Comparison of ENCODE assay signal across 19 cellular contexts in genomic region chr3:175433026-175433668, GRCh38.
DNase-seq lines count a peak whose midpoint lies in the region; ATAC-seq, FAIRE-seq and TF ChIP-seq lines count a peak whose summit lies in the region.
"Had no signal": no experiment of that assay in that cellular context is flagged by ENCODE, and none has a peak within 500 bp of the region (broad histone marks: within the 10 kb centered on the region; RNA-seq: fewer than 3 reads in every experiment).

No MANE protein-coding gene starts in this region.

- no peak for TF ChIP-seq CTCF in IMR-90 (conservative IDR thresholded peaks at IDR 0.05; ENCODE audit: low read depth, low read length)
- TF ChIP-seq CTCF in cardiac fibroblast (IDR thresholded peaks at IDR 0.05; ENCODE audit: low read depth, low read length), result no peak
- TF ChIP-seq CTCF in nephron progenitor cell (IDR thresholded peaks at IDR 0.05), result no peak

- no peaks in the 10 kb centered on the region for H3K79me1 ChIP-seq in IMR-90 (ENCODE audit: low read depth in 1 of 2, low read length in 2 of 2)

- no peaks in the 10 kb centered on the region for H3K9me3 Mint-ChIP-seq in nephron progenitor cell
- H3K9me3 Mint-ChIP-seq: activated naive CD8-positive, alpha-beta T cell treated with anti-CD3 and anti-CD28 coated beads, Interleukin-2, amount 10 ng/mL, durations not matched to agents 7 days and 5 days had no signal

- TSS peak; percentile 58 for BruUV-seq in IMR-90 (replicated peaks; lab: Mats Ljungman, UMichigan)

- in situ Hi-C loops in IMR-90 (cut with MboI; ENCODE audit: low sequenced_read_pairs), result no loop called here

- H2BK120ac ChIP-seq in IMR-90 (ENCODE audit: low read depth, low read length), result peak overlapping the region; percentile 94

- peak; percentile 74 for ATAC-seq in IMR-90 (ENCODE audit: low read depth)
- no peak for ATAC-seq in GM18519 (IDR thresholded peaks at IDR 0.05; ENCODE audit: low FRiP score, unreplicated experiment)
- ATAC-seq: left lung; naive thymus-derived CD4-positive, alpha-beta T cell; right lobe of liver had no signal

- H2AFZ ChIP-seq in IMR-90 (replicated peaks; ENCODE audit: low read length, poor library complexity), result no peak overlapping the region

- no peaks in the 10 kb centered on the region for H3K4me1 Mint-ChIP-seq in nephron progenitor cell
- H3K4me1 Mint-ChIP-seq: activated naive CD8-positive, alpha-beta T cell treated with anti-CD3 and anti-CD28 coated beads, Interleukin-2, amount 10 ng/mL, durations not matched to agents 7 days and 5 days; CD14-positive monocyte; IgD-negative memory B cell; naive thymus-derived CD4-positive, alpha-beta T cell had no signal

- peak overlapping the region; percentile 92 for H3K23ac ChIP-seq in IMR-90 (ENCODE audit: low read depth, low read length)

- DNase-seq in AG08396 (ENCODE audit: low spot score) (peak; percentile 15), IMR-90 (peak; percentile 93), cardiac fibroblast (ENCODE audit: low read depth in 2 of 2) (peak; percentile 72 to 75), nephron progenitor cell (no peak), GM12891 (ENCODE audit: insufficient read length, low spot score) (no peak), C1 segment of cervical spinal cord (lab: John Stamatoyannopoulos, UW) (no peak), midbrain (lab: John Stamatoyannopoulos, UW) (no peak)
- DNase-seq: activated CD4-positive, alpha-beta T cell treated with anti-CD3 and anti-CD28 coated beads, Interleukin-2, amount 50 U/mL, for 1 hour; activated naive CD8-positive, alpha-beta T cell treated with anti-CD3 and anti-CD28 coated beads, Interleukin-2, amount 10 ng/mL, durations not matched to agents 7 days and 5 days; activated T-cell treated with anti-CD3 and anti-CD28 coated beads, Interleukin-2, amount 50 U/mL, for 48 hours; colonic mucosa; left lung; naive thymus-derived CD4-positive, alpha-beta T cell; right lobe of liver; stimulated activated naive CD4-positive, alpha-beta T cell had no signal

- peak overlapping the region; percentile 91 for H4K91ac ChIP-seq in IMR-90 (ENCODE audit: insufficient read depth, low read depth, low read length)

- no peaks in the 10 kb centered on the region for H3K9me3 ChIP-seq in IMR-90 (ENCODE audit: control insufficient read depth, insufficient read depth, low read length)
- H3K9me3 ChIP-seq: colonic mucosa, right lobe of liver, SJSA1 had no signal

- H3K4me3 Mint-ChIP-seq in nephron progenitor cell, result no peak overlapping the region
- H3K4me3 Mint-ChIP-seq: activated naive CD8-positive, alpha-beta T cell treated with anti-CD3 and anti-CD28 coated beads, Interleukin-2, amount 10 ng/mL, durations not matched to agents 7 days and 5 days; CD14-positive monocyte; IgD-negative memory B cell; naive thymus-derived CD4-positive, alpha-beta T cell had no signal

- CTCF ChIA-PET in IMR-90 (lab: Yijun Ruan, JAX), result interaction anchor here (0.5 kb wide), 2 partner anchors 11 to 554 kb away, joined by 3 read pairs; no protein-coding TSS in a partner anchor

- H3K18ac ChIP-seq in IMR-90 (ENCODE audit: low read depth, low read length), result peak overlapping the region; percentile 98

- peak overlapping the region; percentile 94 for H3K56ac ChIP-seq in IMR-90 (ENCODE audit: extremely low read depth, insufficient read depth, low read length)

- H2AK5ac ChIP-seq in IMR-90 (ENCODE audit: low read depth, low read length), result peak overlapping the region; percentile 79; the same call in 1 of the 2 replicates

- peak overlapping the region; percentile 97 for H2BK20ac ChIP-seq in IMR-90 (ENCODE audit: low read depth, low read length)

- no peaks in the 10 kb centered on the region for H3K36me3 Mint-ChIP-seq in nephron progenitor cell (ENCODE audit: low read depth)
- H3K36me3 Mint-ChIP-seq: activated naive CD8-positive, alpha-beta T cell treated with anti-CD3 and anti-CD28 coated beads, Interleukin-2, amount 10 ng/mL, durations not matched to agents 7 days and 5 days; CD14-positive monocyte; IgD-negative memory B cell; naive thymus-derived CD4-positive, alpha-beta T cell had no signal

- H4K5ac ChIP-seq in IMR-90 (ENCODE audit: low read depth, low read length), result peak overlapping the region; percentile 93

- H3K4me2 ChIP-seq in IMR-90 (ENCODE audit: low read depth, low read length), result peak overlapping the region; percentile 90; the same call in 1 of the 2 replicates

- H3K27ac ChIP-seq in IMR-90 (ENCODE audit: insufficient read depth, low read length), result peak overlapping the region; percentile 86
- H3K27ac ChIP-seq: colonic mucosa, left lung, right lobe of liver, SJSA1 had no signal

- H2BK5ac ChIP-seq in IMR-90 (ENCODE audit: low read depth, low read length, poor library complexity, severe bottlenecking), result peak overlapping the region; percentile 97

- no peak for FAIRE-seq in GM12891 (lab: Jason Lieb, UNC)

- dilution Hi-C loops in IMR-90 (cut with HindIII; ENCODE audit: low sequenced_read_pairs, unreplicated experiment), result no loop called here

- peak overlapping the region; percentile 2 for H3K27ac Mint-ChIP-seq in nephron progenitor cell
- H3K27ac Mint-ChIP-seq: activated naive CD8-positive, alpha-beta T cell treated with anti-CD3 and anti-CD28 coated beads, Interleukin-2, amount 10 ng/mL, durations not matched to agents 7 days and 5 days; CD14-positive monocyte; IgD-negative memory B cell; naive thymus-derived CD4-positive, alpha-beta T cell had no signal

- peak overlapping the region; percentile 66 to 90 for H4K8ac ChIP-seq in IMR-90 (ENCODE audit: low read depth in 2 of 2, low read length in 2 of 2)

- WGBS in IMR-90 (ENCODE audit: extremely low coverage in 2 of 2, insufficient read length in 1 of 2), 2 experiments, result no CpG with 5 or more reads among the region's 5 CpGs

- no peaks in the 10 kb centered on the region for H3K27me3 ChIP-seq in IMR-90 (ENCODE audit: control insufficient read depth, insufficient read depth, low read length)
- H3K27me3 ChIP-seq: colonic mucosa, left lung, right lobe of liver, SJSA1 had no signal

- 0 out of 2 replicates have a peak overlapping the region, but pooled peaks have one; percentile 53 for H3K9ac ChIP-seq in IMR-90 (ENCODE audit: low read depth, low read length)

- no peaks in the 10 kb centered on the region for H3K9me1 ChIP-seq in IMR-90 (ENCODE audit: insufficient read depth, low read length)

- H3K4me3 ChIP-seq in IMR-90 (ENCODE audit: insufficient read depth, low read depth, low read length) (peak overlapping the region; percentile 25; the same call in 1 of the 2 replicates), cardiac fibroblast (replicated peaks in 1 of 2; ENCODE audit: low read depth in 2 of 2, low read length in 2 of 2) (no peak overlapping the region)
- H3K4me3 ChIP-seq: colonic mucosa, left lung, right lobe of liver, SJSA1 had no signal

- peak overlapping the region; percentile 85; the same call in 2 of the 3 replicates for H2BK15ac ChIP-seq in IMR-90 (ENCODE audit: low read depth, low read length)

- H3K27me3 Mint-ChIP-seq in nephron progenitor cell (ENCODE audit: low read depth, poor library complexity), result no peaks in the 10 kb centered on the region
- H3K27me3 Mint-ChIP-seq: activated naive CD8-positive, alpha-beta T cell treated with anti-CD3 and anti-CD28 coated beads, Interleukin-2, amount 10 ng/mL, durations not matched to agents 7 days and 5 days; IgD-negative memory B cell; naive thymus-derived CD4-positive, alpha-beta T cell had no signal

- intact Hi-C loops in IMR-90 (cut with micrococcal nuclease), result loop anchor here (1.0 to 10.0 kb wide), 4 partner anchors 34 to 991 kb away; no protein-coding TSS in a partner anchor

- H3K4me1 ChIP-seq in IMR-90 (ENCODE audit: control insufficient read depth, insufficient read depth, low read length), result peaks cover 7% of the 10 kb centered on the region; the same call in 1 of the 2 replicates
- H3K4me1 ChIP-seq: colonic mucosa, left lung had no signal

- no peak for TF ChIP-seq RAD21 in IMR-90 (IDR thresholded peaks at IDR 0.05; ENCODE audit: low read length)

- H3K36me3 ChIP-seq in IMR-90 (ENCODE audit: control insufficient read depth, insufficient read depth, low read length), result no peaks in the 10 kb centered on the region
- H3K36me3 ChIP-seq: colonic mucosa, left lung, right lobe of liver, SJSA1 had no signal

- peak overlapping the region; percentile 95 for H3K4ac ChIP-seq in IMR-90 (ENCODE audit: low read depth, low read length)

- peak overlapping the region; percentile 86 for H3K14ac ChIP-seq in IMR-90 (replicated peaks; ENCODE audit: low read depth, low read length)

- POLR2A ChIA-PET in IMR-90 (lab: Charles Lee; ENCODE audit: unreplicated experiment), result interaction anchor here (0.6 kb wide), 1 partner anchor 679 kb away, joined by 3 read pairs; no protein-coding TSS in a partner anchor

- H4K20me1 ChIP-seq in IMR-90 (ENCODE audit: insufficient read depth, low read length), result no peaks in the 10 kb centered on the region

- no peak for TF ChIP-seq POLR2A in IMR-90 (IDR thresholded peaks at IDR 0.05; ENCODE audit: low read depth, low read length)
- no peak for TF ChIP-seq POLR2A in GM12891 (IDR thresholded peaks at IDR 0.05; ENCODE audit: low read depth, low read length)

- H2AK9ac ChIP-seq in IMR-90 (replicated peaks; ENCODE audit: low read depth, low read length, poor library complexity), result no peak overlapping the region

TF ChIP-seq in IMR-90, 13 proteins besides CTCF, POLR2A, EP300 and RAD21 (continues in another document):
- TF ChIP-seq CHD1 (IDR thresholded peaks at IDR 0.05; ENCODE audit: low read depth, low read length), result no peak
- TF ChIP-seq ELK1 (IDR thresholded peaks at IDR 0.05; ENCODE audit: borderline replicate concordance, low read depth, low read length), result no peak

TF ChIP-seq in GM12891, 5 proteins besides CTCF, POLR2A, EP300 and RAD21:
- TF ChIP-seq PAX5 (IDR thresholded peaks at IDR 0.05; ENCODE audit: insufficient read depth, low read length, severe bottlenecking) (no peak), POLR2AphosphoS5 (IDR thresholded peaks at IDR 0.05; ENCODE audit: low read depth, low read length) (no peak), POU2F2 (IDR thresholded peaks at IDR 0.05; ENCODE audit: low read depth, low read length) (no peak), TAF1 (IDR thresholded peaks at IDR 0.05; ENCODE audit: low read depth, low read length) (no peak), SPI1 (IDR thresholded peaks at IDR 0.05; ENCODE audit: low read depth, low read length) (no peak)

Comparison
In these comparisons a context has a peak if more than half of its experiments do, and no peak if none do; other contexts are left out.
1. DNase-seq: peak in AG08396 (single experiment), IMR-90 (single experiment) and cardiac fibroblast (2 of 2); none in nephron progenitor cell (single experiment), GM12891 (single experiment), C1 segment of cervical spinal cord (0 of 14) and midbrain (single experiment).